In genomic region chr1:53918343-53918742, GRCh38 we compare ENCODE assay signal across 1 cellular context.
TF ChIP-seq lines count a peak whose summit lies in the region.

No MANE protein-coding gene starts in this region.

TF ChIP-seq in IMR-90, 13 proteins besides CTCF, POLR2A, EP300 and RAD21:
- TF ChIP-seq, protein P1, sequence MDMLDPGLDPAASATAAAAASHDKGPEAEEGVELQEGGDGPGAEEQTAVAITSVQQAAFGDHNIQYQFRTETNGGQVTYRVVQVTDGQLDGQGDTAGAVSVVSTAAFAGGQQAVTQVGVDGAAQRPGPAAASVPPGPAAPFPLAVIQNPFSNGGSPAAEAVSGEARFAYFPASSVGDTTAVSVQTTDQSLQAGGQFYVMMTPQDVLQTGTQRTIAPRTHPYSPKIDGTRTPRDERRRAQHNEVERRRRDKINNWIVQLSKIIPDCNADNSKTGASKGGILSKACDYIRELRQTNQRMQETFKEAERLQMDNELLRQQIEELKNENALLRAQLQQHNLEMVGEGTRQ (IDR thresholded peaks at IDR 0.05; ENCODE audit: low read depth, low read length): peak; percentile 62
- no peak for TF ChIP-seq BHLHE40 (IDR thresholded peaks at IDR 0.05; ENCODE audit: low read depth, low read length)
- no peak for TF ChIP-seq FOS (IDR thresholded peaks at IDR 0.05; ENCODE audit: low read depth, low read length)
- TF ChIP-seq MAZ (IDR thresholded peaks at IDR 0.05; ENCODE audit: borderline replicate concordance, low read depth, low read length): no peak
- TF ChIP-seq RCOR1 (IDR thresholded peaks at IDR 0.05; ENCODE audit: insufficient replicate concordance, low read length): no peak
- TF ChIP-seq, protein P2, sequence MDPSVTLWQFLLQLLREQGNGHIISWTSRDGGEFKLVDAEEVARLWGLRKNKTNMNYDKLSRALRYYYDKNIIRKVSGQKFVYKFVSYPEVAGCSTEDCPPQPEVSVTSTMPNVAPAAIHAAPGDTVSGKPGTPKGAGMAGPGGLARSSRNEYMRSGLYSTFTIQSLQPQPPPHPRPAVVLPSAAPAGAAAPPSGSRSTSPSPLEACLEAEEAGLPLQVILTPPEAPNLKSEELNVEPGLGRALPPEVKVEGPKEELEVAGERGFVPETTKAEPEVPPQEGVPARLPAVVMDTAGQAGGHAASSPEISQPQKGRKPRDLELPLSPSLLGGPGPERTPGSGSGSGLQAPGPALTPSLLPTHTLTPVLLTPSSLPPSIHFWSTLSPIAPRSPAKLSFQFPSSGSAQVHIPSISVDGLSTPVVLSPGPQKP (IDR thresholded peaks at IDR 0.05; ENCODE audit: borderline replicate concordance, low read depth, low read length): no peak
- TF ChIP-seq CHD1 (IDR thresholded peaks at IDR 0.05; ENCODE audit: low read depth, low read length): no peak
- no peak for TF ChIP-seq NFE2L2 (IDR thresholded peaks at IDR 0.05; ENCODE audit: low read depth, low read length)
- no peak for TF ChIP-seq MXI1 (IDR thresholded peaks at IDR 0.05; ENCODE audit: borderline replicate concordance, low read depth, low read length)
